Comparison of ENCODE assay signal across 8 cellular contexts in the genomic region with DNA sequence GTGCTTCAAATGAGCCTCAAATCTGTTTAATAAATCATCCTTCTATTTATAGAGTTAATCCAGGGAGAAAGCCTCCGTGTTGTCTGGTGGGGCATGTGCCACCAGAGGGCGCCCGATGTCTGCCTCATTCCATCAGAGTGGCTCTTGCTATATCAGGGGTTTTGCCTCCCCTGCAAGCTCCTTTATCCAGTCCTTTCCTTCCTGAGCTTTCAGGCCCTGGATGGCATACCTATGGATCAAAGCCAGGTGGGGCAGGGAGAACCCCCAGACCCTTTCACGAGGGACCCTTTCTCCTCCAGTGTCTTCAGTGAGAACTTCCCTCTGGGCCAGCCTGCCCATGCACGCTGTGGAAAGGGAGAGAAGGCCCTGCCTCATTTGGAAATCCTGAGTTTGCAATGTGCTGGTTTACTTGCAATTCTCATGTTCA. TPM values are rescaled to one million over a fixed set of nuclear protein-coding genes. Genes with fewer than 3 reads are reported as not detected.
DNase-seq lines count a peak whose midpoint lies in the region; ATAC-seq and TF ChIP-seq lines count a peak whose summit lies in the region.

No MANE protein-coding gene starts in this region.

- ATAC-seq in HG02571 (IDR thresholded peaks at IDR 0.05; ENCODE audit: unreplicated experiment) (peak; percentile 53), T-cell (replicated peaks in 1 of 4) (peak; percentile 56 to 74 (median 72)), left ventricle myocardium superior (peak; percentile 84), HG03025 (IDR thresholded peaks at IDR 0.05; ENCODE audit: low FRiP score, unreplicated experiment) (no peak)

- no peaks in the 10 kb centered on the region for H3K9me3 Mint-ChIP-seq in T-cell

- intact Hi-C loops in left ventricle myocardium superior (cut with micrococcal nuclease), result loop anchor here (5.0 to 10.0 kb wide), 2 partner anchors 224 to 1342 kb away; no protein-coding TSS in a partner anchor

- H3K27me3 Mint-ChIP-seq in T-cell, result peaks cover 19 to 20% of the 10 kb centered on the region in 2 donors

- DNase-seq in NCI-H1105 treated with DMSO at 0.1 percent for 48 hours (lab: John Stamatoyannopoulos, UW) (peak; percentile 64), T-cell (peak; percentile 19 to 77 (median 66)), amniotic epithelial cell (ENCODE audit: low read depth) (peak; percentile 71), left ventricle myocardium superior (peak; percentile 93), renal cortical epithelial cell (ENCODE audit: low read depth) (peak; percentile 47)

- TF ChIP-seq CTCF in GM12872 (IDR thresholded peaks at IDR 0.05; ENCODE audit: insufficient read depth, low read depth, low read length), result peak; percentile 90

- H3K36me3 Mint-ChIP-seq in T-cell, result no peaks in the 10 kb centered on the region

- POLR2A ChIA-PET in T-cell (lab: Charles Lee), result interaction anchor here in 1 of 2 donors (0.6 kb wide), 1 partner anchor 398 kb away, joined by 3 read pairs; no protein-coding TSS in a partner anchor

- H3K4me3 Mint-ChIP-seq in T-cell, result no peak overlapping the region

- H3K4me1 Mint-ChIP-seq in T-cell, result no peaks in the 10 kb centered on the region

- CTCF ChIA-PET in T-cell (lab: Charles Lee), result interaction anchor here (0.5 to 3.1 kb wide), 16 partner anchors 8 to 1721 kb away, joined by 3 to 37 read pairs (median 4); no protein-coding TSS in a partner anchor

- no peak overlapping the region for H3K27ac Mint-ChIP-seq in T-cell

RNA-seq across cellular contexts. Expression of a gene that starts 39.8 kb away (rescaled TPM):
- total RNA-seq in T-cell (10 to 100 TPM in 4 of 5 donors, 1 to 10 TPM in 1; 9.7 to 21.5 (median 18.8) TPM), left ventricle myocardium superior (50.3 TPM), renal cortical epithelial cell (31.8 and 35.8 TPM in 2 replicates)
